ENCODE assay signal across 1 cellular context in genomic region chr7:140923358-140924006, GRCh38.
TF ChIP-seq lines count a peak whose summit lies in the region.

No MANE protein-coding gene starts in this region.

TF ChIP-seq in GM12878, 131 proteins besides CTCF, POLR2A, EP300 and RAD21 (continued from another document):
- TF ChIP-seq SKIL (IDR thresholded peaks at IDR 0.05; ENCODE audit: low read depth, poor library complexity, severe bottlenecking), result peak; percentile 42
- TF ChIP-seq ZNF207 (IDR thresholded peaks at IDR 0.05; ENCODE audit: borderline replicate concordance), result no peak
- TF ChIP-seq ZBTB40 (IDR thresholded peaks at IDR 0.05; ENCODE audit: borderline replicate concordance), result peak; percentile 28; the same call in 1 of the 2 replicates
TF ChIP-seq in GM12878: peak in this region for 4.
